ENCODE assay signal across 9 cellular contexts in the genomic region with DNA sequence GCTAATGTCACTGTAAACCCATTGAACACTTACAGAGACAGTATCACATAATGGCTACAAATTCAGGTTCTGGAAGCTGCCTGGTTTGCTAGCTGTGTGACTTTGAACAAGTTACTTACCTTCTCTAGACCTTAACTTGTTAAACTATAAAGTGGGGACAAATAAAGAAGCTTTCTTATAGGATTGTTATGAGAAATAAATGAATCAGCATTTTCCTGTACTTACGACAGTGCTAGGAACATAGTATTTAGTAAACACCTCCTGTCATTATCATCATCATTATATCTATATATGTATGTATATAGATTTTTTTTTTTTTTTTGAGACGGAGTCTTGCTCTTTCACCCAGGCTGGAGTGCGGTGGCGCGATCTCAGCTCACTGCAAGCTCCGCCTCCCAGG.
"Had no signal": no experiment of that assay in that cellular context is flagged by ENCODE, and none has a peak within 500 bp of the region (broad histone marks: within the 10 kb centered on the region; RNA-seq: fewer than 3 reads in every experiment).

No MANE protein-coding gene starts in this region.

- H3K4me3 ChIP-seq: GM23248, HAP-1 had no signal

- H3K4me3 Mint-ChIP-seq: HFFc6, IgD-negative memory B cell had no signal

- H3K27ac Mint-ChIP-seq: HFFc6, IgD-negative memory B cell had no signal

- H3K27me3 Mint-ChIP-seq: IgD-negative memory B cell had no signal

- H3K27ac ChIP-seq: GM23248, HL-60 had no signal

- H3K9me3 Mint-ChIP-seq: HFFc6, IgD-negative memory B cell had no signal

- DNase-seq: GM23248, GOT3, H7, HFFc6, KG1 had no signal

- ATAC-seq: HCT116 had no signal

- H3K4me1 ChIP-seq: HAP-1 had no signal

- H3K9me3 ChIP-seq: HAP-1 had no signal
